In genomic region chr3:66609660-66610547, GRCh38 we compare ENCODE assay signal across 9 cellular contexts.
DNase-seq lines count a peak whose midpoint lies in the region; ATAC-seq, FAIRE-seq and TF ChIP-seq lines count a peak whose summit lies in the region.
"Had no signal": no experiment of that assay in that cellular context is flagged by ENCODE, and none has a peak within 500 bp of the region (broad histone marks: within the 10 kb centered on the region; RNA-seq: fewer than 3 reads in every experiment).

No MANE protein-coding gene starts in this region.

- ATAC-seq in pancreas: peak; percentile 43 to 78 (median 54)

- H3K4me1 ChIP-seq in pancreas (no peaks in the 10 kb centered on the region), right atrium auricular region (no peaks in the 10 kb centered on the region)
- H3K4me1 ChIP-seq: upper lobe of left lung had no signal

- no peak for TF ChIP-seq CTCF in pancreas (IDR thresholded peaks at IDR 0.05)
- no peak for TF ChIP-seq CTCF in right atrium auricular region (IDR thresholded peaks at IDR 0.05)

- H3K27me3 ChIP-seq in pancreas (no peaks in the 10 kb centered on the region), right atrium auricular region (no peaks in the 10 kb centered on the region)
- H3K27me3 ChIP-seq: upper lobe of left lung had no signal

- peak; percentile 64 for DNase-seq in H54 (ENCODE audit: insufficient read length, low spot score)
- DNase-seq in NCI-H446 (lab: John Stamatoyannopoulos, UW): peak; percentile 66 to 83
- DNase-seq in dermis microvascular lymphatic vessel endothelial cell (ENCODE audit: low read depth in 2 of 2): peak; percentile 63 to 65
- DNase-seq in pancreas: peak in 4 of 6 donors; percentile 18 to 41 (median 38)
- DNase-seq in OCI-M2 (lab: John Stamatoyannopoulos, UW; ENCODE audit: unreplicated experiment): no peak
- DNase-seq in right atrium auricular region (ENCODE audit: low spot score): no peak
- DNase-seq in amniotic stem cell (lab: John Stamatoyannopoulos, UW): no peak
- DNase-seq in hippocampal formation (lab: John Stamatoyannopoulos, UW): no peak
- DNase-seq: upper lobe of left lung had no signal

- H3K4me3 ChIP-seq in pancreas (no peak overlapping the region), right atrium auricular region (no peak overlapping the region)
- H3K4me3 ChIP-seq: upper lobe of left lung had no signal

- peak; percentile 69 for FAIRE-seq in H54 (lab: Jason Lieb, UNC)
- FAIRE-seq in pancreas (lab: Jason Lieb, UNC): no peak

- WGBS in pancreas, 2 donors: 74 to 79% methylated on average over 8 of the region's 8 CpGs

- H3K9me3 ChIP-seq in pancreas (no peaks in the 10 kb centered on the region), right atrium auricular region (no peaks in the 10 kb centered on the region)
- H3K9me3 ChIP-seq: upper lobe of left lung had no signal

- intact Hi-C loops in pancreas (cut with DNase I): no loop called here

- H3K27ac ChIP-seq in pancreas (peak overlapping the region in 2 of 4 donors; percentile 30 to 55), right atrium auricular region (no peak overlapping the region)
- H3K27ac ChIP-seq: upper lobe of left lung had no signal

- H3K36me3 ChIP-seq in pancreas: no peaks in the 10 kb centered on the region
- H3K36me3 ChIP-seq in right atrium auricular region: no peaks in the 10 kb centered on the region
- H3K36me3 ChIP-seq: upper lobe of left lung had no signal

- no peak for TF ChIP-seq POLR2A in H54 (IDR thresholded peaks at IDR 0.05; ENCODE audit: low read depth, low read length)

Comparison
In these comparisons a context has a peak if more than half of its experiments do, and no peak if none do; other contexts are left out.
1. DNase-seq: peak in H54 (single experiment), NCI-H446 (2 of 2), dermis microvascular lymphatic vessel endothelial cell (2 of 2) and pancreas (4 of 6); none in OCI-M2 (single experiment), right atrium auricular region (single experiment), amniotic stem cell (single experiment) and hippocampal formation (0 of 2).